12 cellular contexts compared by ENCODE assay signal in genomic region chr5:15249152-15249551, GRCh38.
DNase-seq lines count a peak whose midpoint lies in the region; ATAC-seq and TF ChIP-seq lines count a peak whose summit lies in the region.
"Had no signal": no experiment of that assay in that cellular context is flagged by ENCODE, and none has a peak within 500 bp of the region (broad histone marks: within the 10 kb centered on the region; RNA-seq: fewer than 3 reads in every experiment).

No MANE protein-coding gene starts in this region.

- no peak for TF ChIP-seq CTCF in MM.1S (IDR thresholded peaks at IDR 0.05; ENCODE audit: low read length)
- TF ChIP-seq CTCF in smooth muscle cell (IDR thresholded peaks at IDR 0.05; ENCODE audit: borderline replicate concordance, insufficient read depth, poor library complexity, severe bottlenecking), result no peak

- no peak overlapping the region for H2AFZ ChIP-seq in MM.1S (ENCODE audit: low read length)
- H2AFZ ChIP-seq in smooth muscle cell (ENCODE audit: low read depth), result no peak overlapping the region

- no peaks in the 10 kb centered on the region for H3K9me2 ChIP-seq in MM.1S (replicated peaks; ENCODE audit: insufficient read depth, low read length)

- WGBS in smooth muscle cell (ENCODE audit: low lambda C conversion rate), result 61% methylated on average over 3 of the region's 3 CpGs

- H3K9me3 ChIP-seq in BLaER1 (peaks cover 17% of the 10 kb centered on the region), MM.1S (replicated peaks; ENCODE audit: insufficient read depth, low read length) (no peaks in the 10 kb centered on the region), smooth muscle cell (replicated peaks; ENCODE audit: low read depth) (peaks cover 10% of the 10 kb centered on the region)
- H3K9me3 ChIP-seq: BE2C had no signal

- peaks cover 7% of the 10 kb centered on the region; the same call in 1 of the 2 replicates for H3K4me1 ChIP-seq in BLaER1
- H3K4me1 ChIP-seq in MM.1S (ENCODE audit: low read length), result no peaks in the 10 kb centered on the region
- no peaks in the 10 kb centered on the region for H3K4me1 ChIP-seq in smooth muscle cell (ENCODE audit: low read depth)
- H3K4me1 ChIP-seq: BE2C, tibial artery had no signal

- H3F3A ChIP-seq in MM.1S (ENCODE audit: insufficient read depth, low read length) (no peaks in the 10 kb centered on the region), smooth muscle cell (ENCODE audit: low read depth) (no peaks in the 10 kb centered on the region)

- H3K4me3 ChIP-seq in BLaER1 (no peak overlapping the region), MM.1S (ENCODE audit: low read length) (no peak overlapping the region), smooth muscle cell (no peak overlapping the region)
- H3K4me3 ChIP-seq: tibial artery had no signal

- H4K20me1 ChIP-seq in BLaER1 (no peaks in the 10 kb centered on the region), MM.1S (ENCODE audit: insufficient read depth, low read length) (no peaks in the 10 kb centered on the region), smooth muscle cell (ENCODE audit: low read depth) (no peaks in the 10 kb centered on the region)

- H3K79me2 ChIP-seq in MM.1S (ENCODE audit: low read length) (no peaks in the 10 kb centered on the region), smooth muscle cell (ENCODE audit: low read depth) (no peaks in the 10 kb centered on the region)

- ATAC-seq in GM21576 (IDR thresholded peaks at IDR 0.05; ENCODE audit: unreplicated experiment), result no peak
- ATAC-seq: sciatic nerve had no signal

- H3K27ac ChIP-seq in BLaER1 (no peak overlapping the region), MM.1S (ENCODE audit: low read length) (no peak overlapping the region), smooth muscle cell (ENCODE audit: low read depth) (no peak overlapping the region)
- H3K27ac ChIP-seq: tibial artery had no signal

- peak overlapping the region; percentile 25 for H3K4me2 ChIP-seq in BLaER1
- H3K4me2 ChIP-seq in MM.1S (ENCODE audit: low read depth, low read length), result no peak overlapping the region
- no peak overlapping the region for H3K4me2 ChIP-seq in smooth muscle cell

- DNase-seq in MM.1S, result peak; percentile 21
- DNase-seq in amniotic epithelial cell (ENCODE audit: low read depth), result peak; percentile 88
- peak; percentile 87 for DNase-seq in iris pigment epithelial cell (ENCODE audit: low read depth)
- no peak for DNase-seq in NCI-H2227 (lab: John Stamatoyannopoulos, UW; ENCODE audit: unreplicated experiment)
- no peak for DNase-seq in activated CD8-positive, alpha-beta memory T cell treated with anti-CD3 and anti-CD28 coated beads for 24 hours
- no peak for DNase-seq in smooth muscle cell (lab: John Stamatoyannopoulos, UW; ENCODE audit: unreplicated experiment)
- DNase-seq: BE2C, NCI-H82, tibial artery had no signal

- H3K9ac ChIP-seq in BLaER1 (no peak overlapping the region), MM.1S (ENCODE audit: low read length) (no peak overlapping the region), smooth muscle cell (ENCODE audit: low read depth) (no peak overlapping the region)

- H3K36me3 ChIP-seq in BLaER1 (no peaks in the 10 kb centered on the region), MM.1S (replicated peaks; ENCODE audit: insufficient read depth, low read length) (no peaks in the 10 kb centered on the region; the same call in 1 of the 2 replicates), smooth muscle cell (ENCODE audit: low read depth) (no peaks in the 10 kb centered on the region)
- H3K36me3 ChIP-seq: BE2C had no signal

- H3K27me3 ChIP-seq in BLaER1 (no peaks in the 10 kb centered on the region), MM.1S (replicated peaks; ENCODE audit: insufficient read depth, low read length) (no peaks in the 10 kb centered on the region), smooth muscle cell (ENCODE audit: low read depth) (no peaks in the 10 kb centered on the region)
- H3K27me3 ChIP-seq: BE2C, tibial artery had no signal

Comparison
In these comparisons a context has a peak if more than half of its experiments do, and no peak if none do; other contexts are left out.
1. DNase-seq: peak in MM.1S (single experiment), amniotic epithelial cell (single experiment) and iris pigment epithelial cell (single experiment); none in NCI-H2227 (single experiment), activated CD8-positive, alpha-beta memory T cell treated with anti-CD3 and anti-CD28 coated beads for 24 hours (single experiment) and smooth muscle cell (single experiment).